In genomic region chr20:60316759-60317158, GRCh38 we compare ENCODE assay signal across 31 cellular contexts.
"Had no signal": no experiment of that assay in that cellular context is flagged by ENCODE, and none has a peak within 500 bp of the region (broad histone marks: within the 10 kb centered on the region; RNA-seq: fewer than 3 reads in every experiment).

No MANE protein-coding gene starts in this region.

- H3K27ac Mint-ChIP-seq: activated CD4-positive, alpha-beta memory T cell treated with anti-CD3 and anti-CD28 coated beads, Interleukin-2, amount 10 ng/mL, durations not matched to agents 7 days and 5 days; activated CD4-positive, alpha-beta T cell treated with anti-CD3 and anti-CD28 coated beads for 36 hours; activated CD4-positive, alpha-beta T cell treated with anti-CD3 and anti-CD28 coated beads, Interleukin-2, amount 10 ng/mL, durations not matched to agents 7 days and 5 days; activated naive CD4-positive, alpha-beta T cell treated with anti-CD3 and anti-CD28 coated beads for 36 hours; activated naive CD4-positive, alpha-beta T cell treated with anti-CD3 and anti-CD28 coated beads, Interleukin-2, amount 50 U/mL, for 24 hours; activated naive CD8-positive, alpha-beta T cell treated with anti-CD3 and anti-CD28 coated beads for 36 hours; activated naive CD8-positive, alpha-beta T cell treated with anti-CD3 and anti-CD28 coated beads, Interleukin-2, amount 50 U/mL, for 24 hours; activated T-cell treated with anti-CD3 and anti-CD28 coated beads, Interleukin-2, amount 50 U/mL, for 24 hours; activated T-cell treated with anti-CD3 and anti-CD28 coated beads, Interleukin-2, amount 50 U/mL, for 72 hours; T-helper 17 cell had no signal

- H3K4me3 ChIP-seq: adrenal gland, body of pancreas, cardiac muscle cell, colonic mucosa, heart left ventricle, hepatocyte had no signal

- H3K36me3 Mint-ChIP-seq: activated naive CD4-positive, alpha-beta T cell treated with anti-CD3 and anti-CD28 coated beads, Interleukin-2, amount 50 U/mL, for 24 hours; activated naive CD8-positive, alpha-beta T cell treated with anti-CD3 and anti-CD28 coated beads for 36 hours had no signal

- H3K27me3 Mint-ChIP-seq: activated CD4-positive, alpha-beta memory T cell treated with anti-CD3 and anti-CD28 coated beads, Interleukin-2, amount 10 ng/mL, durations not matched to agents 7 days and 5 days; activated CD4-positive, alpha-beta T cell treated with anti-CD3 and anti-CD28 coated beads for 36 hours; activated CD4-positive, alpha-beta T cell treated with anti-CD3 and anti-CD28 coated beads, Interleukin-2, amount 10 ng/mL, durations not matched to agents 7 days and 5 days; activated naive CD4-positive, alpha-beta T cell treated with anti-CD3 and anti-CD28 coated beads, Interleukin-2, amount 50 U/mL, for 24 hours; activated naive CD8-positive, alpha-beta T cell treated with anti-CD3 and anti-CD28 coated beads for 36 hours; activated naive CD8-positive, alpha-beta T cell treated with anti-CD3 and anti-CD28 coated beads, Interleukin-2, amount 50 U/mL, for 24 hours; activated T-cell treated with anti-CD3 and anti-CD28 coated beads, Interleukin-2, amount 50 U/mL, for 24 hours; T-helper 17 cell had no signal

- H3K4me2 ChIP-seq: hepatocyte had no signal

- ATAC-seq: activated CD4-positive, alpha-beta T cell treated with anti-CD3 and anti-CD28 coated beads for 36 hours; activated naive CD8-positive, alpha-beta T cell treated with anti-CD3 and anti-CD28 coated beads, Interleukin-2, amount 50 U/mL, for 24 hours; activated T-cell treated with anti-CD3 and anti-CD28 coated beads, Interleukin-2, amount 50 U/mL, for 72 hours; body of pancreas; esophagus mucosa; heart left ventricle; T-helper 17 cell had no signal

- H3K4me1 Mint-ChIP-seq: activated CD4-positive, alpha-beta T cell treated with anti-CD3 and anti-CD28 coated beads for 36 hours; activated naive CD4-positive, alpha-beta T cell treated with anti-CD3 and anti-CD28 coated beads, Interleukin-2, amount 50 U/mL, for 24 hours; activated naive CD8-positive, alpha-beta T cell treated with anti-CD3 and anti-CD28 coated beads for 36 hours; activated naive CD8-positive, alpha-beta T cell treated with anti-CD3 and anti-CD28 coated beads, Interleukin-2, amount 50 U/mL, for 24 hours had no signal

- DNase-seq: activated CD4-positive, alpha-beta memory T cell treated with anti-CD3 and anti-CD28 coated beads, Interleukin-2, amount 10 ng/mL, durations not matched to agents 7 days and 5 days; activated CD4-positive, alpha-beta T cell treated with anti-CD3 and anti-CD28 coated beads for 36 hours; activated CD4-positive, alpha-beta T cell treated with anti-CD3 and anti-CD28 coated beads, Interleukin-2, amount 10 ng/mL, durations not matched to agents 7 days and 5 days; activated CD4-positive, alpha-beta T cell treated with anti-CD3 and anti-CD28 coated beads, Interleukin-2, amount 50 U/mL, for 4 hours; activated CD4-positive, CD25-positive, alpha-beta regulatory T cell; activated CD4-positive, CD25-positive, alpha-beta regulatory T cell treated with anti-CD3 and anti-CD28 coated beads, Interleukin-2, amount 50 U/mL, for 72 hours; activated CD8-positive, alpha-beta memory T cell treated with anti-CD3 and anti-CD28 coated beads, Interleukin-2, amount 50 U/mL, for 48 hours; activated gamma-delta T cell treated with Interleukin-2 at 50 U/mL for 16 hours; activated naive CD4-positive, alpha-beta T cell treated with anti-CD3 and anti-CD28 coated beads for 36 hours; activated naive CD8-positive, alpha-beta T cell treated with anti-CD3 and anti-CD28 coated beads for 36 hours; activated naive CD8-positive, alpha-beta T cell treated with anti-CD3 and anti-CD28 coated beads, Interleukin-2, amount 50 U/mL, for 24 hours; activated T-cell treated with anti-CD3 and anti-CD28 coated beads for 4 hours; activated T-cell treated with anti-CD3 and anti-CD28 coated beads, Interleukin-2, amount 50 U/mL, for 24 hours; activated T-cell treated with anti-CD3 and anti-CD28 coated beads, Interleukin-2, amount 50 U/mL, for 72 hours; adrenal gland; amygdala; aorta; body of pancreas; central memory CD4-positive, alpha-beta T cell; cerebellar nuclear complex; colonic mucosa; effector CD8-positive, alpha-beta T cell; foreskin fibroblast; glutamatergic neuron; heart left ventricle; T-helper 1 cell; T-helper 17 cell had no signal

- H3K27ac ChIP-seq: adrenal gland, body of pancreas, cardiac muscle cell, colonic mucosa, heart left ventricle, hepatocyte had no signal

- H3K79me2 ChIP-seq: hepatocyte had no signal

- H3K4me3 Mint-ChIP-seq: activated CD4-positive, alpha-beta memory T cell treated with anti-CD3 and anti-CD28 coated beads, Interleukin-2, amount 10 ng/mL, durations not matched to agents 7 days and 5 days; activated CD4-positive, alpha-beta T cell treated with anti-CD3 and anti-CD28 coated beads for 36 hours; activated CD4-positive, alpha-beta T cell treated with anti-CD3 and anti-CD28 coated beads, Interleukin-2, amount 10 ng/mL, durations not matched to agents 7 days and 5 days; activated naive CD4-positive, alpha-beta T cell treated with anti-CD3 and anti-CD28 coated beads for 36 hours; activated naive CD4-positive, alpha-beta T cell treated with anti-CD3 and anti-CD28 coated beads, Interleukin-2, amount 50 U/mL, for 24 hours; activated naive CD8-positive, alpha-beta T cell treated with anti-CD3 and anti-CD28 coated beads for 36 hours; activated naive CD8-positive, alpha-beta T cell treated with anti-CD3 and anti-CD28 coated beads, Interleukin-2, amount 50 U/mL, for 24 hours; activated T-cell treated with anti-CD3 and anti-CD28 coated beads, Interleukin-2, amount 50 U/mL, for 24 hours; activated T-cell treated with anti-CD3 and anti-CD28 coated beads, Interleukin-2, amount 50 U/mL, for 72 hours; T-helper 17 cell had no signal

- H2AFZ ChIP-seq: hepatocyte had no signal

- H3K9me3 Mint-ChIP-seq: activated CD4-positive, alpha-beta memory T cell treated with anti-CD3 and anti-CD28 coated beads, Interleukin-2, amount 10 ng/mL, durations not matched to agents 7 days and 5 days; activated naive CD4-positive, alpha-beta T cell treated with anti-CD3 and anti-CD28 coated beads for 36 hours; activated naive CD4-positive, alpha-beta T cell treated with anti-CD3 and anti-CD28 coated beads, Interleukin-2, amount 50 U/mL, for 24 hours; activated naive CD8-positive, alpha-beta T cell treated with anti-CD3 and anti-CD28 coated beads for 36 hours; activated naive CD8-positive, alpha-beta T cell treated with anti-CD3 and anti-CD28 coated beads, Interleukin-2, amount 50 U/mL, for 24 hours; activated T-cell treated with anti-CD3 and anti-CD28 coated beads, Interleukin-2, amount 50 U/mL, for 24 hours had no signal

- H3K36me3 ChIP-seq: adrenal gland, cardiac muscle cell, colonic mucosa, heart left ventricle had no signal

- H3K9me3 ChIP-seq: adrenal gland, body of pancreas, colonic mucosa, heart left ventricle had no signal

- H3K4me1 ChIP-seq: adrenal gland, body of pancreas, colonic mucosa, heart left ventricle had no signal

- H3K27me3 ChIP-seq: adrenal gland, body of pancreas, cardiac muscle cell, colonic mucosa, heart left ventricle, hepatocyte had no signal
